In genomic region chr5:167661605-167662004, GRCh38 we compare ENCODE assay signal across 6 cellular contexts.
"Had no signal": no experiment of that assay in that cellular context is flagged by ENCODE, and none has a peak within 500 bp of the region (broad histone marks: within the 10 kb centered on the region; RNA-seq: fewer than 3 reads in every experiment).

No MANE protein-coding gene starts in this region.

- DNase-seq: H9, HCEC 1CT, IMR-90, KG1 had no signal

- H3K4me2 ChIP-seq: GM23338 had no signal

- H2AFZ ChIP-seq: GM23338 had no signal

- ATAC-seq: GM23338, K562 had no signal

- H3K4me3 ChIP-seq: GM23338, K562 had no signal
